In genomic region chr19:33100894-33101644, GRCh38 we compare ENCODE assay signal across 26 cellular contexts. TPM values are rescaled to one million over a fixed set of nuclear protein-coding genes. Genes with fewer than 3 reads are reported as not detected.
A peak's percentile ranks its signal among the peaks of the same experiment; 100 is the strongest.
DNase-seq lines count a peak whose midpoint lies in the region; ATAC-seq, FAIRE-seq and TF ChIP-seq lines count a peak whose summit lies in the region.
"Had no signal": no experiment of that assay in that cellular context is flagged by ENCODE, and none has a peak within 500 bp of the region (broad histone marks: within the 10 kb centered on the region; RNA-seq: fewer than 3 reads in every experiment).

No MANE protein-coding gene starts in this region.

- H3K9me3 ChIP-seq in Peyer's patch (no peaks in the 10 kb centered on the region), duodenal mucosa (ENCODE audit: control insufficient read depth in 1 of 2, low read length in 2 of 2) (no peaks in the 10 kb centered on the region), small intestine (ENCODE audit: control insufficient read depth, low read depth) (no peaks in the 10 kb centered on the region)
- H3K9me3 ChIP-seq: prostate gland had no signal

- 53 to 76% (median 65%) methylated on average over 10 of the region's 10 CpGs for WGBS in small intestine, 3 donors

- H2AFZ ChIP-seq in GM23338, result no peak overlapping the region

- ATAC-seq in GM23338 (no peak), GM19035 (IDR thresholded peaks at IDR 0.05; ENCODE audit: unreplicated experiment) (no peak), GM18861 (IDR thresholded peaks at IDR 0.05; ENCODE audit: unreplicated experiment) (no peak)
- ATAC-seq: esophagus mucosa, foreskin keratinocyte, SK-N-SH treated with all-trans-retinoic acid at 6 μM for 48 hours had no signal

- FAIRE-seq in small intestine (lab: Jason Lieb, UNC), result peak; percentile 93
- FAIRE-seq: H1 had no signal

- no peaks in the 10 kb centered on the region for H3K4me1 ChIP-seq in GM23338 (ENCODE audit: insufficient read depth)
- no peaks in the 10 kb centered on the region for H3K4me1 ChIP-seq in Peyer's patch
- peaks cover 0 to 9% of the 10 kb centered on the region in 2 donors for H3K4me1 ChIP-seq in duodenal mucosa (ENCODE audit: control insufficient read depth in 1 of 2, insufficient read depth in 2 of 2, low read length in 2 of 2)
- no peaks in the 10 kb centered on the region for H3K4me1 ChIP-seq in small intestine (ENCODE audit: control insufficient read depth in 2 of 2, insufficient read depth in 1 of 2, low read depth in 1 of 2, low read length in 1 of 2)
- H3K4me1 ChIP-seq: foreskin keratinocyte, prostate gland had no signal

- H4K20me1 ChIP-seq in GM23338 (replicated peaks; ENCODE audit: insufficient read depth), result peaks cover 6% of the 10 kb centered on the region; the same call in 1 of the 2 replicates

- no peaks in the 10 kb centered on the region for H3K79me2 ChIP-seq in GM23338 (replicated peaks; ENCODE audit: insufficient read depth)

- no peak overlapping the region for H3K4me3 ChIP-seq in GM23338
- no peak overlapping the region for H3K4me3 ChIP-seq in Peyer's patch
- H3K4me3 ChIP-seq in duodenal mucosa (ENCODE audit: low read depth in 1 of 2, low read length in 2 of 2), result no peak overlapping the region
- H3K4me3 ChIP-seq in small intestine (ENCODE audit: low read depth in 1 of 2, low read length in 2 of 2), result no peak overlapping the region
- H3K4me3 ChIP-seq: prostate gland had no signal

- no peak overlapping the region for H3K4me2 ChIP-seq in GM23338

- no peak for DNase-seq in GM23338 (ENCODE audit: low spot score)
- peak in 2 of 3 donors; percentile 82 to 86 for DNase-seq in Peyer's patch
- peak; percentile 91 for DNase-seq in small intestine
- DNase-seq in NCI-H69 (lab: John Stamatoyannopoulos, UW), result no peak
- DNase-seq in activated CD4-positive, alpha-beta T cell treated with anti-CD3 and anti-CD28 coated beads, Interleukin-2, amount 10 ng/mL, durations not matched to agents 24 days and 14 days, result no peak
- DNase-seq: activated naive CD8-positive, alpha-beta T cell treated with anti-CD3 and anti-CD28 coated beads, Interleukin-2, amount 10 ng/mL, durations not matched to agents 7 days and 5 days; DMS 273 treated with DMSO at 0.1 percent for 48 hours; foreskin keratinocyte; islet precursor cell; Kasumi-1; NCI-H1048; NCI-H187; NCI-H748 treated with DMSO at 0.1 percent for 48 hours; T-helper 2 cell; trophoblast cell had no signal

- H3F3A ChIP-seq in GM23338 (replicated peaks; ENCODE audit: low read depth), result no peaks in the 10 kb centered on the region

- peak in 1 of 2 donors; percentile 0 for TF ChIP-seq POLR2A in Peyer's patch (IDR thresholded peaks at IDR 0.05)

- H3K4me1 Mint-ChIP-seq in GM23338, result no peaks in the 10 kb centered on the region
- H3K4me1 Mint-ChIP-seq in activated CD4-positive, alpha-beta T cell treated with anti-CD3 and anti-CD28 coated beads, Interleukin-2, amount 10 ng/mL, durations not matched to agents 24 days and 14 days, result no peaks in the 10 kb centered on the region

- peaks cover 54% of the 10 kb centered on the region for H3K36me3 Mint-ChIP-seq in GM23338 (ENCODE audit: low read depth)
- H3K36me3 Mint-ChIP-seq in activated CD4-positive, alpha-beta T cell treated with anti-CD3 and anti-CD28 coated beads, Interleukin-2, amount 10 ng/mL, durations not matched to agents 24 days and 14 days (ENCODE audit: low read depth), result peaks cover 39% of the 10 kb centered on the region

- no peak overlapping the region for H3K9ac ChIP-seq in duodenal mucosa (ENCODE audit: low read depth in 1 of 2, low read length in 2 of 2)

- H3K9me3 Mint-ChIP-seq in GM23338, result no peaks in the 10 kb centered on the region
- H3K9me3 Mint-ChIP-seq in activated CD4-positive, alpha-beta T cell treated with anti-CD3 and anti-CD28 coated beads, Interleukin-2, amount 10 ng/mL, durations not matched to agents 24 days and 14 days, result no peaks in the 10 kb centered on the region
- H3K9me3 Mint-ChIP-seq: activated naive CD8-positive, alpha-beta T cell treated with anti-CD3 and anti-CD28 coated beads, Interleukin-2, amount 10 ng/mL, durations not matched to agents 7 days and 5 days; activated T-helper 2 cell treated with anti-CD3 and anti-CD28 coated beads, Interferon-gamma antibody, Interleukin-2, Interleukin-4, amounts not matched to agents 10 μg/mL and 5 μg/mL and 100 μg/mL, durations not matched to agents 14 hours and 24 hours and 36 hours; central memory CD8-positive, alpha-beta T cell had no signal

- no peaks in the 10 kb centered on the region for H3K27me3 Mint-ChIP-seq in GM23338 (ENCODE audit: insufficient read depth, low read depth, poor library complexity)
- no peaks in the 10 kb centered on the region for H3K27me3 Mint-ChIP-seq in activated CD4-positive, alpha-beta T cell treated with anti-CD3 and anti-CD28 coated beads, Interleukin-2, amount 10 ng/mL, durations not matched to agents 24 days and 14 days
- H3K27me3 Mint-ChIP-seq: activated naive CD8-positive, alpha-beta T cell treated with anti-CD3 and anti-CD28 coated beads, Interleukin-2, amount 10 ng/mL, durations not matched to agents 7 days and 5 days; central memory CD8-positive, alpha-beta T cell had no signal

- H3K36me3 ChIP-seq in GM23338 (ENCODE audit: insufficient read depth), result peaks cover 21% of the 10 kb centered on the region
- H3K36me3 ChIP-seq in Peyer's patch, result peaks cover 0 to 51% (median 0%) of the 10 kb centered on the region in 3 donors
- H3K36me3 ChIP-seq in duodenal mucosa (ENCODE audit: control insufficient read depth in 1 of 2, insufficient read depth in 2 of 2, low read length in 2 of 2), result peaks cover 32 to 54% of the 10 kb centered on the region in 2 donors
- peaks cover 14 to 18% of the 10 kb centered on the region in 2 donors for H3K36me3 ChIP-seq in small intestine (ENCODE audit: control insufficient read depth in 2 of 2, insufficient read depth in 2 of 2, low read length in 2 of 2)

- H3K27ac ChIP-seq in GM23338 (ENCODE audit: low read depth), result no peak overlapping the region
- peak overlapping the region in 3 of 4 donors; percentile 19 to 75 (median 59) for H3K27ac ChIP-seq in Peyer's patch
- peak overlapping the region; percentile 30 for H3K27ac ChIP-seq in duodenal mucosa (ENCODE audit: low read depth, low read length)
- peak overlapping the region; percentile 53 to 68 for H3K27ac ChIP-seq in small intestine (ENCODE audit: low read depth in 1 of 2, low read length in 1 of 2)
- H3K27ac ChIP-seq: foreskin keratinocyte, prostate gland had no signal

- TF ChIP-seq CTCF in GM23338 (conservative IDR thresholded peaks at IDR 0.05; ENCODE audit: low read depth in 2 of 2) (no peak), Peyer's patch (IDR thresholded peaks at IDR 0.05) (no peak)

- H3K4me3 Mint-ChIP-seq in GM23338, result no peak overlapping the region
- H3K4me3 Mint-ChIP-seq in activated CD4-positive, alpha-beta T cell treated with anti-CD3 and anti-CD28 coated beads, Interleukin-2, amount 10 ng/mL, durations not matched to agents 24 days and 14 days, result no peak overlapping the region
- H3K4me3 Mint-ChIP-seq: activated naive CD8-positive, alpha-beta T cell treated with anti-CD3 and anti-CD28 coated beads, Interleukin-2, amount 10 ng/mL, durations not matched to agents 7 days and 5 days; central memory CD8-positive, alpha-beta T cell had no signal

- intact Hi-C loops in activated CD4-positive, alpha-beta T cell treated with anti-CD3 and anti-CD28 coated beads, Interleukin-2, amount 10 ng/mL, durations not matched to agents 24 days and 14 days (cut with micrococcal nuclease), result no loop called here

- no peaks in the 10 kb centered on the region for H3K9me2 ChIP-seq in GM23338 (ENCODE audit: insufficient read depth)

- H3K27ac Mint-ChIP-seq in GM23338, result peak overlapping the region; percentile 40; the same call in 1 of the 2 replicates
- no peak overlapping the region for H3K27ac Mint-ChIP-seq in activated CD4-positive, alpha-beta T cell treated with anti-CD3 and anti-CD28 coated beads, Interleukin-2, amount 10 ng/mL, durations not matched to agents 24 days and 14 days
- H3K27ac Mint-ChIP-seq: activated naive CD8-positive, alpha-beta T cell treated with anti-CD3 and anti-CD28 coated beads, Interleukin-2, amount 10 ng/mL, durations not matched to agents 7 days and 5 days; activated T-helper 2 cell treated with anti-CD3 and anti-CD28 coated beads, Interferon-gamma antibody, Interleukin-2, Interleukin-4, amounts not matched to agents 10 μg/mL and 5 μg/mL and 100 μg/mL, durations not matched to agents 14 hours and 24 hours and 36 hours had no signal

- no peaks in the 10 kb centered on the region for H3K27me3 ChIP-seq in GM23338 (ENCODE audit: insufficient read depth)
- no peaks in the 10 kb centered on the region for H3K27me3 ChIP-seq in Peyer's patch
- H3K27me3 ChIP-seq in duodenal mucosa (ENCODE audit: control insufficient read depth in 1 of 2, insufficient read depth in 2 of 2, low read length in 2 of 2), result no peaks in the 10 kb centered on the region
- H3K27me3 ChIP-seq in small intestine (ENCODE audit: control insufficient read depth in 2 of 2, insufficient read depth in 2 of 2, low read length in 2 of 2), result no peaks in the 10 kb centered on the region
- H3K27me3 ChIP-seq: foreskin keratinocyte had no signal

TF ChIP-seq in GM23338, 12 proteins besides CTCF, POLR2A, EP300 and RAD21 (continues in another document):
- TF ChIP-seq POLR2AphosphoS5 (IDR thresholded peaks at IDR 0.05; ENCODE audit: low read depth) (no peak), STAT1 (IDR thresholded peaks at IDR 0.05; ENCODE audit: unreplicated experiment) (no peak), CREB1 (CRISPR knock-in tag; IDR thresholded peaks at IDR 0.05; ENCODE audit: low read depth) (no peak), EZH2phosphoT487 (IDR thresholded peaks at IDR 0.05; ENCODE audit: unreplicated experiment) (no peak), ZNF114 (CRISPR knock-in tag; IDR thresholded peaks at IDR 0.05) (no peak), EZH2 (IDR thresholded peaks at IDR 0.05; ENCODE audit: low read depth, unreplicated experiment) (no peak)

RNA-seq across cellular contexts. Expression of gene GPATCH1, which starts 20.1 kb away (rescaled TPM):
- 8.1 and 13.6 TPM in 2 replicates for total RNA-seq in GM23338 (2014; rRNA removed; shearing (Covaris generic))
- 11.5 and 12.0 TPM in 2 replicates for polyA plus RNA-seq in GM23338 (2016; fragmentation: Nextera tagmentation; extraction: Ambion mirVana)
- 10 to 100 TPM; 10.2 to 28.9 (median 19.5) TPM for total RNA-seq in Peyer's patch
- 1 to 10 TPM; 4.6 to 9.2 (median 8.9) TPM for polyA plus RNA-seq in small intestine
- total RNA-seq in activated CD4-positive, alpha-beta T cell treated with anti-CD3 and anti-CD28 coated beads, Interleukin-2, amount 10 ng/mL, durations not matched to agents 24 days and 14 days, result 11.7 and 12.9 TPM in 2 replicates

RNA-seq across cellular contexts. Expression of gene WDR88, which starts 30.8 kb away (rescaled TPM):
- total RNA-seq in GM23338 (2014; rRNA removed; shearing (Covaris generic)), result not detected in 2 replicates
- polyA plus RNA-seq in GM23338 (2016; fragmentation: Nextera tagmentation; extraction: Ambion mirVana) (not detected in 2 replicates), small intestine (not detected)
- not detected for total RNA-seq in Peyer's patch
- not detected in 2 replicates for total RNA-seq in activated CD4-positive, alpha-beta T cell treated with anti-CD3 and anti-CD28 coated beads, Interleukin-2, amount 10 ng/mL, durations not matched to agents 24 days and 14 days
- total RNA-seq: activated naive CD8-positive, alpha-beta T cell treated with anti-CD3 and anti-CD28 coated beads, Interleukin-2, amount 10 ng/mL, durations not matched to agents 7 days and 5 days; activated T-helper 2 cell treated with anti-CD3 and anti-CD28 coated beads, Interferon-gamma antibody, Interleukin-2, Interleukin-4, amounts not matched to agents 10 μg/mL and 5 μg/mL and 100 μg/mL, durations not matched to agents 14 hours and 24 hours and 36 hours; esophagus mucosa; foreskin keratinocyte; G401; H1; lower leg skin had no signal
- polyA plus RNA-seq: foreskin keratinocyte, H1 had no signal

RNA-seq across cellular contexts. Expression of gene RHPN2, which starts 36.4 kb away (rescaled TPM):
- 28.8 and 29.6 TPM in 2 replicates for total RNA-seq in GM23338 (2014; rRNA removed; shearing (Covaris generic))
- polyA plus RNA-seq in GM23338 (2016; fragmentation: Nextera tagmentation; extraction: Ambion mirVana), result 14.2 and 15.7 TPM in 2 replicates
- 10 to 100 TPM; 46.2 to 75.6 (median 61.9) TPM for total RNA-seq in Peyer's patch
- 10 to 100 TPM; 20.7 to 67.6 (median 34.2) TPM for polyA plus RNA-seq in small intestine
- total RNA-seq in activated CD4-positive, alpha-beta T cell treated with anti-CD3 and anti-CD28 coated beads, Interleukin-2, amount 10 ng/mL, durations not matched to agents 24 days and 14 days, result 2.8 and 6.2 TPM in 2 replicates

Comparison
In these comparisons a context has a peak if more than half of its experiments do, and no peak if none do; other contexts are left out.
1. DNase-seq: peak in Peyer's patch (2 of 3) and small intestine (single experiment); none in GM23338 (single experiment), NCI-H69 (single experiment) and activated CD4-positive, alpha-beta T cell treated with anti-CD3 and anti-CD28 coated beads, Interleukin-2, amount 10 ng/mL, durations not matched to agents 24 days and 14 days (single experiment).